25 cellular contexts compared by ENCODE assay signal in the genomic region with DNA sequence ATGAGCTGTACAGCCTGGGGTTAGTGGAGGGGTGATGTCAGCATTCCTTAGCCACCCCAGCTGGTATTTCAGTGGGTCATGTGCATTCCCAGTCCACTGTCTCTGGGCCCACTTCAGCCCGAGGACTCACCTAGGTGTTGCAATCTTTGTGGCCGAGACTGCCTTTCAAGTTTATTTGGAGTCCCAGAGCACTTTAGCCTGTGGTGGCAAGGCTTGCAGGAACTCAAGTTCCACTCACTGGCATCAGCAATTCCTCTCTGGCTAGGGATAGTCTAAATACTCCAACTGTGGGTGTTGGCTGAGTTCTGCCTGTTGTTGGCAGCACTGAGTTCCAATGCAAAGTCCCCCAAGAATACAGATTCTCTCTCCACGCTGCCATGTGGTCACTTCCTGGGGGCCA.
DNase-seq lines count a peak whose midpoint lies in the region; ATAC-seq and TF ChIP-seq lines count a peak whose summit lies in the region.
"Had no signal": no experiment of that assay in that cellular context is flagged by ENCODE, and none has a peak within 500 bp of the region (broad histone marks: within the 10 kb centered on the region; RNA-seq: fewer than 3 reads in every experiment).

No MANE protein-coding gene starts in this region.

- TF ChIP-seq EP300 in upper lobe of left lung (IDR thresholded peaks at IDR 0.05) = peak in 1 of 4 donors; percentile 87

- H3K4me1 ChIP-seq in upper lobe of left lung = peaks cover 0 to 7% (median 0%) of the 10 kb centered on the region in 4 donors
- H3K4me1 ChIP-seq: BLaER1 treated with 17β-estradiol and CSF1 and Interleukin-3, amounts not matched to agents 10 nM and 100 nM; gastrocnemius medialis had no signal

- 58 to 81% methylated on average over 3 of the region's 3 CpGs for WGBS in upper lobe of left lung, 2 donors

- H3K27ac ChIP-seq in upper lobe of left lung = peak overlapping the region in 1 of 4 donors; percentile 3
- H3K27ac ChIP-seq: BLaER1 treated with 17β-estradiol and CSF1 and Interleukin-3, amounts not matched to agents 10 nM and 100 nM; gastrocnemius medialis; hepatocyte; skin epidermis had no signal

- no peak overlapping the region for H3K4me3 ChIP-seq in upper lobe of left lung
- H3K4me3 ChIP-seq: BLaER1 treated with 17β-estradiol and CSF1 and Interleukin-3, amounts not matched to agents 10 nM and 100 nM; gastrocnemius medialis; hepatocyte; skin epidermis had no signal

- TF ChIP-seq POLR2A in upper lobe of left lung (IDR thresholded peaks at IDR 0.05) = no peak

- H3K9me3 ChIP-seq in upper lobe of left lung = no peaks in the 10 kb centered on the region
- H3K9me3 ChIP-seq: gastrocnemius medialis had no signal

- DNase-seq in H4 (ENCODE audit: low spot score) (peak; percentile 66), T1000 (lab: John Stamatoyannopoulos, UW) (peak; percentile 34), iPS-NIHi11 (ENCODE audit: low spot score) (peak; percentile 18), upper lobe of left lung (peak in 1 of 2 donors; percentile 90), NCI-H2196 treated with DMSO at 0.1 percent for 48 hours (lab: John Stamatoyannopoulos, UW; ENCODE audit: unreplicated experiment) (no peak)
- no peak for DNase-seq in stimulated activated CD4-positive, alpha-beta T cell treated with anti-CD3 and anti-CD28 coated beads, Interleukin-4, amount 100 ng/mL, for 1 hour
- DNase-seq: activated CD4-positive, alpha-beta T cell treated with anti-CD3 and anti-CD28 coated beads for 36 hours; activated CD8-positive, alpha-beta T cell treated with anti-CD3 and anti-CD28 coated beads, Interleukin-2, amount 10 ng/mL, durations not matched to agents 7 days and 5 days; aorta; caudate nucleus; COR-L47; cortex of kidney; gastrocnemius medialis; GF-D8; HFFc6; left ventricle myocardium superior; NCI-H1105; NCI-H1930; RPMI8226; stimulated activated naive CD8-positive, alpha-beta T cell treated with anti-CD3 and anti-CD28 coated beads, Interleukin-15, amount 100 ng/mL, for 72 hours had no signal

- ATAC-seq in upper lobe of left lung (ENCODE audit: low FRiP score in 2 of 2) = peak; percentile 72 to 91
- ATAC-seq in HG03442 (IDR thresholded peaks at IDR 0.05; ENCODE audit: unreplicated experiment) = no peak
- ATAC-seq: activated CD4-positive, alpha-beta T cell treated with anti-CD3 and anti-CD28 coated beads for 36 hours; activated CD8-positive, alpha-beta T cell treated with anti-CD3 and anti-CD28 coated beads, Interleukin-2, amount 10 ng/mL, durations not matched to agents 7 days and 5 days; gastrocnemius medialis; left ventricle myocardium superior; natural killer cell treated with Interleukin-12 subunit alpha and Interleukin-12 subunit beta and Interleukin-15 and Interleukin-18, amount 100 ng/mL, for 72 hours; stimulated activated naive CD8-positive, alpha-beta T cell treated with anti-CD3 and anti-CD28 coated beads, Interleukin-15, amount 100 ng/mL, for 72 hours had no signal

- no peak for TF ChIP-seq CTCF in upper lobe of left lung (IDR thresholded peaks at IDR 0.05)

- H3K36me3 ChIP-seq in upper lobe of left lung = no peaks in the 10 kb centered on the region
- H3K36me3 ChIP-seq: BLaER1 treated with 17β-estradiol and CSF1 and Interleukin-3, amounts not matched to agents 10 nM and 100 nM; gastrocnemius medialis had no signal

- no peaks in the 10 kb centered on the region for H3K27me3 ChIP-seq in upper lobe of left lung
- H3K27me3 ChIP-seq: BLaER1 treated with 17β-estradiol and CSF1 and Interleukin-3, amounts not matched to agents 10 nM and 100 nM; gastrocnemius medialis; hepatocyte had no signal

Comparison
In these comparisons a context has a peak if more than half of its experiments do, and no peak if none do; other contexts are left out.
1. DNase-seq: peak in H4 (single experiment), T1000 (single experiment) and iPS-NIHi11 (single experiment); none in NCI-H2196 treated with DMSO at 0.1 percent for 48 hours (single experiment) and stimulated activated CD4-positive, alpha-beta T cell treated with anti-CD3 and anti-CD28 coated beads, Interleukin-4, amount 100 ng/mL, for 1 hour (single experiment).